1 cellular context compared by ENCODE assay signal in genomic region chr3:15399970-15400369, GRCh38.
TF ChIP-seq lines count a peak whose summit lies in the region.

No MANE protein-coding gene starts in this region.

TF ChIP-seq in K562, 482 proteins besides CTCF, POLR2A, EP300 and RAD21:
- TF ChIP-seq MGA (IDR thresholded peaks at IDR 0.05), result no peak
- no peak for TF ChIP-seq STAT6 (CRISPR knock-in tag; IDR thresholded peaks at IDR 0.05)
- no peak for TF ChIP-seq ZNF75A (CRISPR knock-in tag; IDR thresholded peaks at IDR 0.05)
- TF ChIP-seq TEAD1 (CRISPR knock-in tag; IDR thresholded peaks at IDR 0.05), result no peak
- no peak for TF ChIP-seq HDGF (IDR thresholded peaks at IDR 0.05)
- no peak for TF ChIP-seq ZFP30 (CRISPR knock-in tag; IDR thresholded peaks at IDR 0.05; ENCODE audit: borderline replicate concordance)
- TF ChIP-seq IFI16 (CRISPR knock-in tag; IDR thresholded peaks at IDR 0.05), result no peak
- TF ChIP-seq E2F4 (CRISPR knock-in tag; IDR thresholded peaks at IDR 0.05; ENCODE audit: low read depth), result no peak
- TF ChIP-seq ZBTB2 (IDR thresholded peaks at IDR 0.05), result no peak
- TF ChIP-seq TCF3 (CRISPR knock-in tag; IDR thresholded peaks at IDR 0.05), result no peak
TF ChIP-seq in K562: peak in this region for 0.
